ENCODE assay signal across 8 cellular contexts in the genomic region with DNA sequence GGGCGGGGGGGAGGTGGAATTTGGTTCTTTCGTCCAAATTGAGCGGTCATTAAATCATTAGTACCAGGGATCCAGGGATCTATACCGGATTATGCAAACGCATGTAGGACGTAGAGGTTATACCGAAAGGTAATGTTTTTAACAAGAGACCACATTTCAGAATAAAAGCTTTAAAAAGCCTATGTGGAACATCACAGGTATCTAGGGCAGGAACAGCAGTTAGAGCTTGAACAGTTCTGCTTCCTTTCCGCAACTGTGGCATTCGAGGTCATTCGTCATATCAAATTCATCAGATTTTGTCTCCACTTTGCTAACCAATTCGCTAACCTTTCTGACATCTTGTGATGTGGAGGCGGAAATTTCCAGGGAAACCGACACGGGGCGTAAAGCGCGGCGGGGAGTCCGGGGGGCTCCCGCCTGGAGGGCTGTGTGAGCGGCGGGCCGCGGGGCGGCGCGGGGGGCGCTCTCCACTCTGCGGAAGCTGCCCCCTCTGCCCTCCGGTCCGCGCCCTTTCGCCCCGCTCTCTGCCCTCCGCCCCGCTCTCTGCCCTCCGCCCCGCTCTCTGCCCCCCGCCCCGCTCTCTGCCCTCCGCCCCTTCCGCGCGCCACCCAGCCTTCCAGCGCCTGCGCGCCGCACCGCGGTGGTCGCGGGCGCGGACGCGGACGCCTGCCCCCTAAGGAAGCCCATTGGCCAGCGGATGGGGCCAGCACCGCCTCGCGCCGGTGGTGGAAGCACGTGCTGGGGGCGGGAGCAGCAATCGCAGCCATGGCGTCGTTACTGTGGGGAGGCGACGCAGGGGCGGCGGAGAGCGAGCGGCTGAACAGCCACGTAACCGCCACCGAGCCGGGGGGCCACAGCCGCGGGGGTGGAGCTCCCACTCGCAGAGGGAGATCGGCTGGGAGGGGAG.
DNase-seq lines count a peak whose midpoint lies in the region; ATAC-seq and TF ChIP-seq lines count a peak whose summit lies in the region.

Gene DDX25, plus strand, starts transcription at position 756 of the 907 bp plus-strand sequence. Its CDS starts 10 bp downstream, at position 766.

- H3K9ac ChIP-seq in parathyroid adenoma: no peak within 1 kb of the TSS

- ATAC-seq in GM18502 (IDR thresholded peaks at IDR 0.05; ENCODE audit: poor library complexity, unreplicated experiment): no peak

- H3K4me2 ChIP-seq in parathyroid adenoma (ENCODE audit: low read length): peak within 1 kb of the TSS; percentile 70

- H3K27ac Mint-ChIP-seq in activated T-cell treated with anti-CD3 and anti-CD28 coated beads, Interleukin-2, amount 50 U/mL, for 24 hours: peak within 1 kb of the TSS; percentile 99

- H3K27ac ChIP-seq in parathyroid adenoma: peak within 1 kb of the TSS; percentile 80

- TF ChIP-seq CTCF in LNCaP clone FGC (IDR thresholded peaks at IDR 0.05; ENCODE audit: control insufficient read depth, extremely low read depth, insufficient read depth) (no peak), parathyroid adenoma (IDR thresholded peaks at IDR 0.05) (no peak)

- H3K36me3 ChIP-seq in parathyroid adenoma (ENCODE audit: control insufficient read depth, insufficient read depth, low read length): no peaks in the 10 kb centered on the region

- no peaks in the 10 kb centered on the region for H3K4me1 ChIP-seq in parathyroid adenoma

- no peaks in the 10 kb centered on the region for H3K27me3 ChIP-seq in parathyroid adenoma (ENCODE audit: control insufficient read depth, insufficient read depth, low read length)

- peaks cover 3% of the 10 kb centered on the region for H3K79me2 ChIP-seq in parathyroid adenoma

- H3K36me3 Mint-ChIP-seq in activated T-cell treated with anti-CD3 and anti-CD28 coated beads, Interleukin-2, amount 50 U/mL, for 24 hours (ENCODE audit: low read depth): peaks cover 37% of the 10 kb centered on the region

- H3K4me1 Mint-ChIP-seq in activated T-cell treated with anti-CD3 and anti-CD28 coated beads, Interleukin-2, amount 50 U/mL, for 24 hours (ENCODE audit: low read depth): peaks cover 37% of the 10 kb centered on the region

- H3K4me3 ChIP-seq in LNCaP clone FGC (ENCODE audit: low read depth, low read length) (peak within 1 kb of the TSS; percentile 70), parathyroid adenoma (ENCODE audit: low read depth, low read length) (peak within 1 kb of the TSS; percentile 63)

- H3K4me3 Mint-ChIP-seq in activated T-cell treated with anti-CD3 and anti-CD28 coated beads, Interleukin-2, amount 50 U/mL, for 24 hours: peak within 1 kb of the TSS; percentile 97

- H2AFZ ChIP-seq in parathyroid adenoma: peak within 1 kb of the TSS; percentile 81

- no peaks in the 10 kb centered on the region for H3K9me3 Mint-ChIP-seq in activated T-cell treated with anti-CD3 and anti-CD28 coated beads, Interleukin-2, amount 50 U/mL, for 24 hours

- peaks cover 51% of the 10 kb centered on the region for H3K27me3 Mint-ChIP-seq in activated T-cell treated with anti-CD3 and anti-CD28 coated beads, Interleukin-2, amount 50 U/mL, for 24 hours

- DNase-seq in Ammon's horn (ENCODE audit: low spot score) (peak; percentile 79), LNCaP clone FGC (ENCODE audit: low read depth) (no peak), germinal center (ENCODE audit: low spot score) (peak; percentile 6), NOMO-1 (lab: John Stamatoyannopoulos, UW; ENCODE audit: unreplicated experiment in 2 of 2) (no peak)
- peak; percentile 45 for DNase-seq in activated T-cell treated with anti-CD3 and anti-CD28 coated beads, Interleukin-2, amount 50 U/mL, for 24 hours
- no peak for DNase-seq in NK-92 treated with Interleukin-12 subunit alpha and Interleukin-12 subunit beta, amount 100 ng/mL, for 24 hours (lab: John Stamatoyannopoulos, UW)

- H3K9me3 ChIP-seq in parathyroid adenoma (ENCODE audit: control insufficient read depth, low read length): no peaks in the 10 kb centered on the region

Comparison
In these comparisons a context has a peak if more than half of its experiments do, and no peak if none do; other contexts are left out.
1. DNase-seq: peak in Ammon's horn (single experiment), activated T-cell treated with anti-CD3 and anti-CD28 coated beads, Interleukin-2, amount 50 U/mL, for 24 hours (single experiment) and germinal center (single experiment); none in LNCaP clone FGC (single experiment), NOMO-1 (0 of 2) and NK-92 treated with Interleukin-12 subunit alpha and Interleukin-12 subunit beta, amount 100 ng/mL, for 24 hours (single experiment).